Comparison of ENCODE assay signal across 16 cellular contexts in the genomic region with DNA sequence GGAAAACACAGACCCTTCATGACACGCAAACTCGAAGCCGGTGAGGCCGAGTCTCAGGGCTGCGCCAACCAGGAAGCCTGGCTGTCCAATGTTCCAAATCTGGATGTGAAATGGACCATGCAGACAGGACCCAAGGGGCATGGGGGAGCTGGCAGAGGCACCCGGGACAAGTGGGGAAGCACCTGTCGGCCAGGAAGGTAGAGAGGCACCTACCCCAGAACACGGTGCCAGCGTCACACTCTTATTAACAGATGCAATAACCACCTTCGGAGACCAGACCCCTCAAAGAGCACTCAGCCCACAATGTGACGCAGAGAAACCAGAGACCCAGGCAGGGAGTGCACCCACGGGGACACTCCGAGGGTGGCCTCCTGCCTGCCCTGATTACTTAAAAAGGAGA.
DNase-seq lines count a peak whose midpoint lies in the region; ATAC-seq and TF ChIP-seq lines count a peak whose summit lies in the region.
"Had no signal": no experiment of that assay in that cellular context is flagged by ENCODE, and none has a peak within 500 bp of the region (broad histone marks: within the 10 kb centered on the region; RNA-seq: fewer than 3 reads in every experiment).

No MANE protein-coding gene starts in this region.

- DNase-seq in activated naive CD4-positive, alpha-beta T cell treated with Interleukin-2 at 50 U/mL for 16 hours, result no peak
- peak; percentile 28 for DNase-seq in lower lobe of right lung
- DNase-seq in upper lobe of left lung, result no peak
- no peak for DNase-seq in GM10248 (ENCODE audit: extremely low spot score)
- DNase-seq: activated CD4-positive, alpha-beta T cell treated with anti-CD3 and anti-CD28 coated beads for 4 hours; amygdala; EL; foreskin fibroblast; NCI-H345; OCI-M1; stimulated activated CD4-positive, alpha-beta T cell treated with anti-CD3 and anti-CD28 coated beads, Interleukin-2, amount 100 ng/mL, for 24 hours had no signal

- H3K4me3 Mint-ChIP-seq in activated naive CD4-positive, alpha-beta T cell treated with anti-CD3 and anti-CD28 coated beads, Interleukin-2, amount 50 U/mL, for 24 hours, result no peak overlapping the region
- peak overlapping the region; percentile 55 for H3K4me3 Mint-ChIP-seq in activated T-helper 17 cell treated with anti-CD3 and anti-CD28 coated beads, Interleukin-2, amount 50 U/mL, for 72 hours

- H3K4me3 ChIP-seq in lower lobe of right lung (no peak overlapping the region), upper lobe of left lung (no peak overlapping the region)
- H3K4me3 ChIP-seq: dorsolateral prefrontal cortex had no signal

- H3K27ac ChIP-seq in lower lobe of right lung, result peak overlapping the region; percentile 27
- H3K27ac ChIP-seq in upper lobe of left lung, result peak overlapping the region in 3 of 4 donors; percentile 33 to 54 (median 52)

- intact Hi-C loops in lower lobe of right lung (cut with DNase I), result no loop called here

- TF ChIP-seq EP300 in upper lobe of left lung (IDR thresholded peaks at IDR 0.05), result no peak

- H3K27ac Mint-ChIP-seq in activated naive CD4-positive, alpha-beta T cell treated with anti-CD3 and anti-CD28 coated beads, Interleukin-2, amount 50 U/mL, for 24 hours, result peak overlapping the region; percentile 46
- peak overlapping the region; percentile 68 for H3K27ac Mint-ChIP-seq in activated T-helper 17 cell treated with anti-CD3 and anti-CD28 coated beads, Interleukin-2, amount 50 U/mL, for 72 hours

- POLR2A ChIA-PET in GM10248 (lab: Yijun Ruan, JAX), result no interaction called here

- no peaks in the 10 kb centered on the region for H3K36me3 ChIP-seq in lower lobe of right lung
- no peaks in the 10 kb centered on the region for H3K36me3 ChIP-seq in upper lobe of left lung

- peaks cover 2% of the 10 kb centered on the region for H3K9me3 Mint-ChIP-seq in activated naive CD4-positive, alpha-beta T cell treated with anti-CD3 and anti-CD28 coated beads, Interleukin-2, amount 50 U/mL, for 24 hours
- no peaks in the 10 kb centered on the region for H3K9me3 Mint-ChIP-seq in activated T-helper 17 cell treated with anti-CD3 and anti-CD28 coated beads, Interleukin-2, amount 50 U/mL, for 72 hours

- TF ChIP-seq CTCF in lower lobe of right lung (IDR thresholded peaks at IDR 0.05), result no peak
- TF ChIP-seq CTCF in upper lobe of left lung (IDR thresholded peaks at IDR 0.05), result no peak
- no peak for TF ChIP-seq CTCF in GM10248 (IDR thresholded peaks at IDR 0.05; ENCODE audit: control extremely low read depth, extremely low read depth, low read depth, missing control alignments)

- CTCF ChIA-PET in GM10248 (lab: Yijun Ruan, JAX), result no interaction called here

- 76 to 90% methylated on average over 13 of the region's 13 CpGs for WGBS in upper lobe of left lung, 2 donors

- H3K36me3 Mint-ChIP-seq in activated naive CD4-positive, alpha-beta T cell treated with anti-CD3 and anti-CD28 coated beads, Interleukin-2, amount 50 U/mL, for 24 hours, result peaks cover 30% of the 10 kb centered on the region
- peaks cover 66% of the 10 kb centered on the region for H3K36me3 Mint-ChIP-seq in activated T-helper 17 cell treated with anti-CD3 and anti-CD28 coated beads, Interleukin-2, amount 50 U/mL, for 72 hours (ENCODE audit: low read depth)

- H3K9me3 ChIP-seq in lower lobe of right lung (no peaks in the 10 kb centered on the region), upper lobe of left lung (no peaks in the 10 kb centered on the region)

- H3K27me3 Mint-ChIP-seq in activated naive CD4-positive, alpha-beta T cell treated with anti-CD3 and anti-CD28 coated beads, Interleukin-2, amount 50 U/mL, for 24 hours, result no peaks in the 10 kb centered on the region
- no peaks in the 10 kb centered on the region for H3K27me3 Mint-ChIP-seq in activated T-helper 17 cell treated with anti-CD3 and anti-CD28 coated beads, Interleukin-2, amount 50 U/mL, for 72 hours

- peaks cover 63% of the 10 kb centered on the region for H3K4me1 Mint-ChIP-seq in activated naive CD4-positive, alpha-beta T cell treated with anti-CD3 and anti-CD28 coated beads, Interleukin-2, amount 50 U/mL, for 24 hours
- H3K4me1 Mint-ChIP-seq in activated T-helper 17 cell treated with anti-CD3 and anti-CD28 coated beads, Interleukin-2, amount 50 U/mL, for 72 hours, result peaks cover 29% of the 10 kb centered on the region

- no peaks in the 10 kb centered on the region for H3K27me3 ChIP-seq in lower lobe of right lung (ENCODE audit: low read depth)
- no peaks in the 10 kb centered on the region for H3K27me3 ChIP-seq in upper lobe of left lung
- H3K27me3 ChIP-seq: dorsolateral prefrontal cortex had no signal

- TF ChIP-seq POLR2A in upper lobe of left lung (IDR thresholded peaks at IDR 0.05), result no peak

- H3K4me1 ChIP-seq in lower lobe of right lung, result peaks cover 51% of the 10 kb centered on the region
- peaks cover 45 to 57% (median 51%) of the 10 kb centered on the region in 4 donors for H3K4me1 ChIP-seq in upper lobe of left lung

- ATAC-seq in activated T-helper 17 cell treated with anti-CD3 and anti-CD28 coated beads, Interleukin-2, amount 50 U/mL, for 72 hours (replicated peaks), result no peak
- ATAC-seq in lower lobe of right lung, result no peak
- no peak for ATAC-seq in upper lobe of left lung (ENCODE audit: low FRiP score in 2 of 2)
- no peak for ATAC-seq in HG02981 (IDR thresholded peaks at IDR 0.05; ENCODE audit: unreplicated experiment)
- ATAC-seq in GM19023 (IDR thresholded peaks at IDR 0.05; ENCODE audit: unreplicated experiment), result no peak
